8 cellular contexts compared by ENCODE assay signal in the genomic region with DNA sequence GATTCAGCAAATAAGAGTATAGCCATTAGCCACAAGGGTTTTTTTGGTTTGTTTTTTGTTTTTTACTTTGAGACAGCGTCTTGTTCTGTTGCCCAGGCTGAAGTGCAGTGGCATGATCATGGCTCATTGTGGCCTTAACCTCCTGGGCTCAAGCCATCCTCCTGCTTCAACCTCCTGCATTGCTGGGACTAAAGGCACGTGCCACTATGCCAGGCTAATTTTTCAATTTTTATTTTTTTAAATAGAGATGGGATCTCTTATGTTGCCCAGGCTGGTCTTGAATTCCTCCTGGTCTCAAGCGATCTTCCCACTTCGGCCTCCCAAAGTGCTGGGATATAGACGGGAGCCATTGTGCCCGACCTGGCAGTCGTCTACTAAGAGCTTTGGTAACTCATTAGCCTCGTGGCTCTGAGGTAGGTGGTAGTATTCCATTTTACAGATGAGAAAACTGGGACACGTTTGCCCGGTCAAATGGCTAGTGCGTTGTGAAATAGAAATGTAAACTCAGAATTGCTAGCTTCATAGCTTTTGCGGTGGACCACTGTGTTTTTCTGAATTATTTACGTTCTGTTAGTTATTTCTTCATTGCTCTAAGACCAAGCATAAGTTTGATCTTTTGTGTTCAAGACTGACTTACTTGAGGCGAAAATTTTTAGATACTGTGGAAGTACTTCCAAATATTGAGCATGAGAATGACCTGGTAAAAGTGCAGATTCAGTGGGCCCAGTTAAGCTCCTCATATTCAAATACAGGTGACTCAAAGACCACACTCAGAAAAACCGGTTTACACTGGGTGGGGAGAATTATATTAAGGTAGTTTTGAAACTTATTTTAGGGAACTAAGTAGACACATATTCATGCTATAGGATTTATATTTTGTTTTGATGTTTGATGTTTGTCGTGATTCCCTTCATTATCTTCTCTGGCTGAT. TPM values are rescaled to one million over a fixed set of nuclear protein-coding genes. Genes with fewer than 3 reads are reported as not detected.
DNase-seq lines count a peak whose midpoint lies in the region; ATAC-seq and TF ChIP-seq lines count a peak whose summit lies in the region.

No MANE protein-coding gene starts in this region.

- TF ChIP-seq POLR2A in NB4 (IDR thresholded peaks at IDR 0.05; ENCODE audit: extremely low read depth, insufficient read length): no peak

- no peaks in the 10 kb centered on the region for H3K27me3 Mint-ChIP-seq in CD4-positive, alpha-beta memory T cell
- H3K27me3 Mint-ChIP-seq in effector memory CD8-positive, alpha-beta T cell: no peaks in the 10 kb centered on the region
- peaks cover 6% of the 10 kb centered on the region for H3K27me3 Mint-ChIP-seq in neural crest cell (ENCODE audit: low read depth)

- no peaks in the 10 kb centered on the region for H3K27me3 ChIP-seq in CD4-positive, alpha-beta memory T cell (ENCODE audit: insufficient read depth, low read length)

- intact Hi-C loops in CD4-positive, alpha-beta memory T cell (cut with micrococcal nuclease): no loop called here

- peak overlapping the region; percentile 30 for H3K27ac ChIP-seq in CD4-positive, alpha-beta memory T cell (ENCODE audit: low read depth, low read length)

- H3K9me3 ChIP-seq in CD4-positive, alpha-beta memory T cell (ENCODE audit: control insufficient read depth in 1 of 2, low read length in 2 of 2): no peaks in the 10 kb centered on the region

- POLR2A ChIA-PET in CD4-positive, alpha-beta memory T cell (lab: Charles Lee; ENCODE audit: partially characterized antibody): interaction anchor here (0.6 to 4.1 kb wide), 9 partner anchors 10 to 1118 kb away, joined by 3 to 16 read pairs (median 5); partner anchors contain the start of gene CENPB

- no peak for DNase-seq in CD4-positive, alpha-beta memory T cell
- DNase-seq in NB4 (ENCODE audit: low read depth) (no peak), neural crest cell (ENCODE audit: low read depth, low spot score) (no peak), amniotic stem cell (lab: John Stamatoyannopoulos, UW) (no peak), NCI-H2107 treated with DMSO at 0.1 percent for 48 hours (lab: John Stamatoyannopoulos, UW; ENCODE audit: unreplicated experiment) (no peak), HPDE6-E6E7 (ENCODE audit: extremely low spot score) (no peak)
- DNase-seq in effector memory CD8-positive, alpha-beta T cell: no peak
- no peak for DNase-seq in stimulated activated CD4-positive, alpha-beta T cell treated with anti-CD3 and anti-CD28 coated beads, Interleukin-1b, Interleukin-23, amount 100 ng/mL, for 48 hours

- H3K36me3 ChIP-seq in CD4-positive, alpha-beta memory T cell (ENCODE audit: insufficient read depth, low read length): no peaks in the 10 kb centered on the region

- H3K9me3 Mint-ChIP-seq in CD4-positive, alpha-beta memory T cell: peaks cover 0 to 2% (median 0%) of the 10 kb centered on the region in 8 donors
- H3K9me3 Mint-ChIP-seq in effector memory CD8-positive, alpha-beta T cell: no peaks in the 10 kb centered on the region
- no peaks in the 10 kb centered on the region for H3K9me3 Mint-ChIP-seq in neural crest cell

- peaks cover 14 to 40% of the 10 kb centered on the region in 2 donors for H3K36me3 Mint-ChIP-seq in CD4-positive, alpha-beta memory T cell
- H3K36me3 Mint-ChIP-seq in effector memory CD8-positive, alpha-beta T cell (ENCODE audit: insufficient read depth): peaks cover 45% of the 10 kb centered on the region
- peaks cover 7% of the 10 kb centered on the region for H3K36me3 Mint-ChIP-seq in neural crest cell (ENCODE audit: low read depth)

- no peak for ATAC-seq in effector memory CD8-positive, alpha-beta T cell (replicated peaks)

- H3K27ac Mint-ChIP-seq in CD4-positive, alpha-beta memory T cell: peak overlapping the region; percentile 81 to 98 (median 96)
- peak overlapping the region; percentile 97 for H3K27ac Mint-ChIP-seq in effector memory CD8-positive, alpha-beta T cell
- H3K27ac Mint-ChIP-seq in neural crest cell (ENCODE audit: unreplicated experiment): peak overlapping the region; percentile 45

- H3K4me1 Mint-ChIP-seq in CD4-positive, alpha-beta memory T cell: peaks cover 42 to 83% (median 62%) of the 10 kb centered on the region in 4 donors
- peaks cover 46 to 62% of the 10 kb centered on the region in 2 donors for H3K4me1 Mint-ChIP-seq in effector memory CD8-positive, alpha-beta T cell (ENCODE audit: low read depth in 2 of 2)
- H3K4me1 Mint-ChIP-seq in neural crest cell: peaks cover 55% of the 10 kb centered on the region

- H3K4me3 ChIP-seq in CD4-positive, alpha-beta memory T cell (ENCODE audit: low read length in 2 of 2): peak overlapping the region; percentile 96 to 98
- peak overlapping the region; percentile 98 for H3K4me3 ChIP-seq in NB4 (ENCODE audit: low read depth, low read length)

- H3K4me1 ChIP-seq in CD4-positive, alpha-beta memory T cell (ENCODE audit: insufficient read depth, low read length): peaks cover 68% of the 10 kb centered on the region

- peak overlapping the region; percentile 94 to 100 (median 98) for H3K4me3 Mint-ChIP-seq in CD4-positive, alpha-beta memory T cell
- H3K4me3 Mint-ChIP-seq in effector memory CD8-positive, alpha-beta T cell: peak overlapping the region; percentile 100
- H3K4me3 Mint-ChIP-seq in neural crest cell: peak overlapping the region; percentile 97

- no peak for TF ChIP-seq CTCF in NB4 (IDR thresholded peaks at IDR 0.05; ENCODE audit: low read depth, low read length)
- no peak for TF ChIP-seq CTCF in neural crest cell (conservative IDR thresholded peaks at IDR 0.05)

- CTCF ChIA-PET in CD4-positive, alpha-beta memory T cell (lab: Charles Lee; ENCODE audit: partially characterized antibody): interaction anchor here (0.9 to 1.7 kb wide), 2 partner anchors 100 to 194 kb away, joined by 3 to 8 read pairs; no protein-coding TSS in a partner anchor

RNA-seq across cellular contexts. Expression of gene PANK2, which starts 2.1 kb away (rescaled TPM):
- 10 to 100 TPM; 71.4 to 80.5 TPM for total RNA-seq in CD4-positive, alpha-beta memory T cell
- polyA plus RNA-seq in CD4-positive, alpha-beta memory T cell: 10 to 100 TPM; 48.5 to 54.3 TPM
- total RNA-seq in neural crest cell: 65.4 and 66.9 TPM in 2 replicates

RNA-seq across cellular contexts. Expression of gene MAVS, which starts 44.6 kb away (rescaled TPM):
- total RNA-seq in CD4-positive, alpha-beta memory T cell: 10 to 100 TPM; 45.2 to 49.3 TPM
- 1 to 10 TPM; 1.2 to 8.5 TPM for polyA plus RNA-seq in CD4-positive, alpha-beta memory T cell
- 37.2 and 38.3 TPM in 2 replicates for total RNA-seq in neural crest cell

Comparison
In these comparisons a context has a peak if more than half of its experiments do, and no peak if none do; other contexts are left out.
1. H3K27ac Mint-ChIP-seq: peak in every context shown above with its lines; median percentile 97 in effector memory CD8-positive, alpha-beta T cell; 96 in CD4-positive, alpha-beta memory T cell; 45 in neural crest cell.